Comparison of ENCODE assay signal across 31 cellular contexts in genomic region chr10:819816-820215, GRCh38.
DNase-seq lines count a peak whose midpoint lies in the region; ATAC-seq and TF ChIP-seq lines count a peak whose summit lies in the region.
"Had no signal": no experiment of that assay in that cellular context is flagged by ENCODE, and none has a peak within 500 bp of the region (broad histone marks: within the 10 kb centered on the region; RNA-seq: fewer than 3 reads in every experiment).

No MANE protein-coding gene starts in this region.

- peak overlapping the region; percentile 15 for H3K27ac Mint-ChIP-seq in activated T-cell treated with anti-CD3 and anti-CD28 coated beads, Interleukin-2, amount 50 U/mL, for 72 hours
- H3K27ac Mint-ChIP-seq in HFFc6: peak overlapping the region; percentile 54
- peak overlapping the region; percentile 15 to 72 for H3K27ac Mint-ChIP-seq in stimulated activated naive CD8-positive, alpha-beta T cell treated with anti-CD3 and anti-CD28 coated beads, Interleukin-15, amount 100 ng/mL, for 72 hours
- H3K27ac Mint-ChIP-seq: activated CD4-positive, alpha-beta T cell treated with anti-CD3 and anti-CD28 coated beads for 36 hours; T-helper 2 cell treated with Interferon-gamma antibody and Interleukin-4, amounts not matched to agents 5 μg/mL and 100 μg/mL, for 36 hours had no signal

- H3K27ac ChIP-seq in mesenchymal stem cell (ENCODE audit: low read length, poor library complexity, severe bottlenecking): peak overlapping the region; percentile 17
- H3K27ac ChIP-seq: dorsolateral prefrontal cortex, esophagus squamous epithelium had no signal

- no peak for DNase-seq in activated T-cell treated with anti-CD3 and anti-CD28 coated beads, Interleukin-2, amount 50 U/mL, for 72 hours
- no peak for DNase-seq in activated T-cell treated with anti-CD3 and anti-CD28 coated beads, Interleukin-2, amount 50 U/mL, for 4 hours
- DNase-seq in HFFc6: no peak
- DNase-seq in mesenchymal stem cell: no peak
- DNase-seq in stimulated activated naive CD8-positive, alpha-beta T cell treated with anti-CD3 and anti-CD28 coated beads, Interleukin-15, amount 100 ng/mL, for 72 hours: no peak
- no peak for DNase-seq in HEK293T (ENCODE audit: extremely low spot score)
- DNase-seq in COLO829 (ENCODE audit: low spot score): no peak
- DNase-seq: activated CD4-positive, alpha-beta T cell treated with anti-CD3 and anti-CD28 coated beads for 36 hours; activated naive CD4-positive, alpha-beta T cell; activated T-cell treated with anti-CD3 and anti-CD28 coated beads, Interleukin-2, amount 50 U/mL, for 1 hour; CD8-positive, alpha-beta memory T cell; DMS153; dorsolateral prefrontal cortex; esophagus squamous epithelium; foreskin melanocyte; heart right ventricle; kidney; naive thymus-derived CD8-positive, alpha-beta T cell; NCI-H2029; NCI-H2227 treated with DMSO at 0.1 percent for 48 hours; NCI-H526; NK-92 treated with Interleukin-12 subunit alpha and Interleukin-12 subunit beta, amount 100 ng/mL, for 24 hours; occipital lobe; PC-3; SK-N-SH; stimulated activated CD4-positive, alpha-beta T cell treated with anti-CD3 and anti-CD28 coated beads, Interleukin-15, amount 100 ng/mL, for 24 hours; stimulated activated CD4-positive, alpha-beta T cell treated with anti-CD3 and anti-CD28 coated beads, Interleukin-4, amount 100 ng/mL, for 4 hours had no signal

- H3K36me3 ChIP-seq in mesenchymal stem cell (ENCODE audit: control insufficient read depth in 1 of 2, insufficient read depth in 2 of 2, low read depth in 1 of 2, low read length in 2 of 2): peaks cover 76 to 97% of the 10 kb centered on the region in 2 experiments

- H3K4ac ChIP-seq in mesenchymal stem cell (ENCODE audit: low read depth in 1 of 2, low read length in 2 of 2): no peak overlapping the region

- H3K79me1 ChIP-seq in mesenchymal stem cell (replicated peaks; ENCODE audit: low read length, poor library complexity, severe bottlenecking): peaks cover 45% of the 10 kb centered on the region

- H3K36me3 Mint-ChIP-seq in activated T-cell treated with anti-CD3 and anti-CD28 coated beads, Interleukin-2, amount 50 U/mL, for 72 hours (ENCODE audit: insufficient read depth in 2 of 2): peaks cover 13 to 35% of the 10 kb centered on the region in 2 donors
- H3K36me3 Mint-ChIP-seq in activated T-cell treated with anti-CD3 and anti-CD28 coated beads, Interleukin-2, amount 50 U/mL, for 4 hours (ENCODE audit: insufficient read depth): peaks cover 45% of the 10 kb centered on the region
- H3K36me3 Mint-ChIP-seq in HFFc6 (ENCODE audit: low read depth): peaks cover 52% of the 10 kb centered on the region

- no peak overlapping the region for H3K4me3 Mint-ChIP-seq in activated T-cell treated with anti-CD3 and anti-CD28 coated beads, Interleukin-2, amount 50 U/mL, for 72 hours
- H3K4me3 Mint-ChIP-seq in activated T-cell treated with anti-CD3 and anti-CD28 coated beads, Interleukin-2, amount 50 U/mL, for 4 hours: no peak overlapping the region
- no peak overlapping the region for H3K4me3 Mint-ChIP-seq in HFFc6
- H3K4me3 Mint-ChIP-seq in stimulated activated naive CD8-positive, alpha-beta T cell treated with anti-CD3 and anti-CD28 coated beads, Interleukin-15, amount 100 ng/mL, for 72 hours: no peak overlapping the region
- H3K4me3 Mint-ChIP-seq: activated CD4-positive, alpha-beta T cell treated with anti-CD3 and anti-CD28 coated beads for 36 hours; CD8-positive, alpha-beta memory T cell; naive thymus-derived CD8-positive, alpha-beta T cell; T-helper 2 cell treated with Interferon-gamma antibody and Interleukin-4, amounts not matched to agents 5 μg/mL and 100 μg/mL, for 36 hours had no signal

- no peak overlapping the region for H2AK5ac ChIP-seq in mesenchymal stem cell (ENCODE audit: low read length, severe bottlenecking)

- H3K4me2 ChIP-seq in mesenchymal stem cell (ENCODE audit: low read length, poor library complexity, severe bottlenecking): no peak overlapping the region
- H3K4me2 ChIP-seq: SK-N-SH had no signal

- H3K9me3 Mint-ChIP-seq in activated T-cell treated with anti-CD3 and anti-CD28 coated beads, Interleukin-2, amount 50 U/mL, for 72 hours: no peaks in the 10 kb centered on the region
- H3K9me3 Mint-ChIP-seq in activated T-cell treated with anti-CD3 and anti-CD28 coated beads, Interleukin-2, amount 50 U/mL, for 4 hours: no peaks in the 10 kb centered on the region
- no peaks in the 10 kb centered on the region for H3K9me3 Mint-ChIP-seq in HFFc6
- H3K9me3 Mint-ChIP-seq in stimulated activated naive CD8-positive, alpha-beta T cell treated with anti-CD3 and anti-CD28 coated beads, Interleukin-15, amount 100 ng/mL, for 72 hours: no peaks in the 10 kb centered on the region
- H3K9me3 Mint-ChIP-seq: CD8-positive, alpha-beta memory T cell; naive thymus-derived CD8-positive, alpha-beta T cell; T-helper 2 cell treated with Interferon-gamma antibody and Interleukin-4, amounts not matched to agents 5 μg/mL and 100 μg/mL, for 36 hours had no signal

- peaks cover 14% of the 10 kb centered on the region for H3K4me1 Mint-ChIP-seq in activated T-cell treated with anti-CD3 and anti-CD28 coated beads, Interleukin-2, amount 50 U/mL, for 72 hours (ENCODE audit: low read depth)
- peaks cover 16% of the 10 kb centered on the region for H3K4me1 Mint-ChIP-seq in activated T-cell treated with anti-CD3 and anti-CD28 coated beads, Interleukin-2, amount 50 U/mL, for 4 hours (ENCODE audit: low read depth)
- H3K4me1 Mint-ChIP-seq in HFFc6 (ENCODE audit: low read depth): peaks cover 28% of the 10 kb centered on the region
- peaks cover 36% of the 10 kb centered on the region for H3K4me1 Mint-ChIP-seq in stimulated activated naive CD8-positive, alpha-beta T cell treated with anti-CD3 and anti-CD28 coated beads, Interleukin-15, amount 100 ng/mL, for 72 hours

- H2BK120ac ChIP-seq in mesenchymal stem cell (ENCODE audit: low read depth, low read length): no peak overlapping the region

- peak overlapping the region in 1 of 2 experiments; percentile 8 for H2BK12ac ChIP-seq in mesenchymal stem cell (ENCODE audit: low read length in 2 of 2)

- WGBS in mesenchymal stem cell: 98% methylated on average over 8 of the region's 8 CpGs

- H4K91ac ChIP-seq in mesenchymal stem cell (ENCODE audit: low read length): no peak overlapping the region

- no peak for ATAC-seq in activated T-cell treated with anti-CD3 and anti-CD28 coated beads, Interleukin-2, amount 50 U/mL, for 72 hours (replicated peaks in 1 of 2)
- no peak for ATAC-seq in activated T-cell treated with anti-CD3 and anti-CD28 coated beads, Interleukin-2, amount 50 U/mL, for 4 hours
- no peak for ATAC-seq in stimulated activated naive CD8-positive, alpha-beta T cell treated with anti-CD3 and anti-CD28 coated beads, Interleukin-15, amount 100 ng/mL, for 72 hours
- ATAC-seq in HG02642 (IDR thresholded peaks at IDR 0.05; ENCODE audit: poor library complexity, unreplicated experiment): no peak
- ATAC-seq: activated CD4-positive, alpha-beta T cell treated with anti-CD3 and anti-CD28 coated beads for 36 hours; heart right ventricle; HepG2; naive thymus-derived CD8-positive, alpha-beta T cell; PC-3 had no signal

- no peaks in the 10 kb centered on the region for H3K9me3 ChIP-seq in mesenchymal stem cell (ENCODE audit: control insufficient read depth, low read length)
- H3K9me3 ChIP-seq: esophagus squamous epithelium, HAP-1, heart right ventricle, SK-N-SH had no signal

- H2BK5ac ChIP-seq in mesenchymal stem cell (ENCODE audit: low read depth, low read length, poor library complexity, severe bottlenecking): no peak overlapping the region

- no peak overlapping the region for H2AFZ ChIP-seq in mesenchymal stem cell (ENCODE audit: low read depth, low read length)

- no peak overlapping the region for H3K23ac ChIP-seq in mesenchymal stem cell (ENCODE audit: low read length in 2 of 2)

- no peak overlapping the region for H2BK15ac ChIP-seq in mesenchymal stem cell (ENCODE audit: low read depth, poor library complexity, severe bottlenecking)

- H3K4me1 ChIP-seq in mesenchymal stem cell (ENCODE audit: control insufficient read depth, insufficient read depth, low read depth, low read length): peaks cover 10% of the 10 kb centered on the region
- H3K4me1 ChIP-seq: HAP-1 had no signal

- H3K27me3 Mint-ChIP-seq in activated T-cell treated with anti-CD3 and anti-CD28 coated beads, Interleukin-2, amount 50 U/mL, for 72 hours (ENCODE audit: low read depth): no peaks in the 10 kb centered on the region
- no peaks in the 10 kb centered on the region for H3K27me3 Mint-ChIP-seq in activated T-cell treated with anti-CD3 and anti-CD28 coated beads, Interleukin-2, amount 50 U/mL, for 4 hours (ENCODE audit: low read depth)
- peaks cover 8% of the 10 kb centered on the region for H3K27me3 Mint-ChIP-seq in HFFc6 (ENCODE audit: insufficient read depth)
- no peaks in the 10 kb centered on the region for H3K27me3 Mint-ChIP-seq in stimulated activated naive CD8-positive, alpha-beta T cell treated with anti-CD3 and anti-CD28 coated beads, Interleukin-15, amount 100 ng/mL, for 72 hours
- H3K27me3 Mint-ChIP-seq: activated CD4-positive, alpha-beta T cell treated with anti-CD3 and anti-CD28 coated beads for 36 hours; CD8-positive, alpha-beta memory T cell had no signal

- CTCF ChIA-PET in HEK293T (lab: Yijun Ruan, JAX): no interaction called here

- TF ChIP-seq CTCF in HFFc6 (IDR thresholded peaks at IDR 0.05): no peak

- POLR2A ChIA-PET in HEK293T (lab: Yijun Ruan, JAX): interaction anchor here (0.6 kb wide), 1 partner anchor 250 kb away, joined by 4 read pairs; no protein-coding TSS in a partner anchor

- H3K27me3 ChIP-seq in mesenchymal stem cell (ENCODE audit: control insufficient read depth in 1 of 2, insufficient read depth in 1 of 2, low read length in 2 of 2): no peaks in the 10 kb centered on the region
- H3K27me3 ChIP-seq: dorsolateral prefrontal cortex, esophagus squamous epithelium, heart right ventricle had no signal

- H4K8ac ChIP-seq in mesenchymal stem cell (ENCODE audit: low read length): no peak overlapping the region

- no peak overlapping the region for H3K4me3 ChIP-seq in mesenchymal stem cell (ENCODE audit: insufficient read depth in 1 of 2, low read depth in 1 of 2, low read length in 2 of 2)
- H3K4me3 ChIP-seq: dorsolateral prefrontal cortex, esophagus squamous epithelium, HAP-1, heart right ventricle had no signal

- no peak overlapping the region for H3K9ac ChIP-seq in mesenchymal stem cell (ENCODE audit: low read length)
- H3K9ac ChIP-seq: SK-N-SH had no signal

- H3K14ac ChIP-seq in mesenchymal stem cell (ENCODE audit: low read length in 2 of 2): no peak overlapping the region

- no peak overlapping the region for H3K18ac ChIP-seq in mesenchymal stem cell (ENCODE audit: low read depth in 1 of 2, low read length in 2 of 2)

TF ChIP-seq in HEK293T, 16 proteins besides CTCF, POLR2A, EP300 and RAD21:
- TF ChIP-seq ELF4 (IDR thresholded peaks at IDR 0.05) (no peak), LEF1 (IDR thresholded peaks at IDR 0.05; ENCODE audit: borderline replicate concordance) (no peak), HDGF (IDR thresholded peaks at IDR 0.05; ENCODE audit: borderline replicate concordance) (no peak), ZNF384 (IDR thresholded peaks at IDR 0.05) (no peak), CTBP1 (IDR thresholded peaks at IDR 0.05; ENCODE audit: borderline replicate concordance) (no peak), SUZ12 (IDR thresholded peaks at IDR 0.05) (no peak), SP1 (IDR thresholded peaks at IDR 0.05) (no peak)
